6 cellular contexts compared by ENCODE assay signal in the genomic region with DNA sequence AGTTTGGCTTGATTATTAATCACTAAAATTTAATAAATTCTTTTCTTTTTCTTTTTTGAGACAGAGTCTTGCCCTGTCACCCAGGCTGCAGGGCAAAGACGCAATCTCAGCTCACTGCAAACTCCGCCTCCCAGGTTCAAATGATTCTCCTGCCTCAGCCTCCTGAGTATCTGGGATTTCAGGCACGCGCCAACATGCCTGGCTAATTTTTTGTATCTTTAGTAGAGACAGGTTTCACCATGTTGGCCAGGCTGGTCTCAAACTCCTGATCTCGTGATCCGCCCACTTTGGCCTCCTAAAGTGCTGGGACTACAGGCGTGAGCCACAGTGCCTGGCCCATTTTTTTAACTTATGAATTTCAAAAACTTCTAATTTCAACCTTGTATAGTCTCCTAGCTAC.
DNase-seq lines count a peak whose midpoint lies in the region; ATAC-seq, FAIRE-seq and TF ChIP-seq lines count a peak whose summit lies in the region.
"Not testable (repeated sequence)": the region's sequence is repeated elsewhere in the genome, so short reads cannot be mapped to it uniquely, and the experiment has no call there.

No MANE protein-coding gene starts in this region.

- not testable (repeated sequence) for FAIRE-seq in bronchial epithelial cell (lab: Jason Lieb, UNC)

- not testable (repeated sequence) for H3K27me3 Mint-ChIP-seq in GM23338 (ENCODE audit: insufficient read depth, low read depth, poor library complexity)

- not testable (repeated sequence) for DNase-seq in GM23338 (ENCODE audit: low spot score)
- peak; percentile 15 for DNase-seq in mammary epithelial cell
- peak; percentile 53 for DNase-seq in bronchial epithelial cell (ENCODE audit: low read depth)
- DNase-seq in epithelial cell of esophagus (ENCODE audit: low read depth), result peak; percentile 65
- DNase-seq in esophagus muscularis mucosa (ENCODE audit: extremely low spot score), result peak; percentile 47
- peak; percentile 3 to 36 for DNase-seq in foreskin keratinocyte

- not testable (repeated sequence) for H3K4me1 Mint-ChIP-seq in GM23338

- intact Hi-C loops in mammary epithelial cell (cut with micrococcal nuclease), result not testable (repeated sequence)
- intact Hi-C loops in esophagus muscularis mucosa (cut with DNase I), result loop anchor here (10.0 kb wide), 1 partner anchor 543 kb away; no protein-coding TSS in a partner anchor

- in situ Hi-C loops in mammary epithelial cell (cut with MboI; ENCODE audit: low sequenced_read_pairs in 2 of 2), result not testable (repeated sequence)

- 0 out of 2 replicates have a peak overlapping the region, but pooled peaks have one; percentile 44 for H2AFZ ChIP-seq in GM23338
- H2AFZ ChIP-seq in mammary epithelial cell (ENCODE audit: low read depth, low read length), result not testable (repeated sequence)

- H3K4me3 Mint-ChIP-seq in GM23338, result not testable (repeated sequence)

- not testable (repeated sequence) for TF ChIP-seq POLR2A in esophagus muscularis mucosa (IDR thresholded peaks at IDR 0.05; ENCODE audit: low read depth)

- H3K4me1 ChIP-seq in GM23338 (ENCODE audit: insufficient read depth); mammary epithelial cell (ENCODE audit: insufficient read depth, low read length); foreskin keratinocyte: not testable (repeated sequence)
- peaks cover 9 to 16% (median 15%) of the 10 kb centered on the region in 4 donors for H3K4me1 ChIP-seq in esophagus muscularis mucosa

- H3F3A ChIP-seq in GM23338 (replicated peaks; ENCODE audit: low read depth), result not testable (repeated sequence)

- WGBS in mammary epithelial cell (ENCODE audit: low coverage, missing lambda C conversion rate), result 81% methylated on average over 4 of the region's 7 CpGs
- 86% methylated on average over 7 of the region's 7 CpGs for WGBS in esophagus muscularis mucosa

- dilution Hi-C loops in mammary epithelial cell (cut with HindIII; ENCODE audit: low sequenced_read_pairs), result not testable (repeated sequence)

- H3K27ac Mint-ChIP-seq in GM23338, result not testable (repeated sequence)

- not testable (repeated sequence) for H3K4me2 ChIP-seq in GM23338; mammary epithelial cell (ENCODE audit: insufficient read depth, low read depth, low read length)

- CTCF ChIA-PET in mammary epithelial cell (lab: Charles Lee; ENCODE audit: low non-redundant PET), result not testable (repeated sequence)

- not testable (repeated sequence) for H3K4me3 ChIP-seq in GM23338; mammary epithelial cell (replicated peaks in 1 of 3; ENCODE audit: insufficient read depth in 1 of 3, low read depth in 2 of 3, low read length in 3 of 3); bronchial epithelial cell (ENCODE audit: low read depth, low read length); epithelial cell of esophagus (ENCODE audit: low read length); esophagus muscularis mucosa

- not testable (repeated sequence) for BruUV-seq in mammary epithelial cell (replicated peaks; lab: Mats Ljungman, UMichigan)

- TF ChIP-seq EP300 in esophagus muscularis mucosa (IDR thresholded peaks at IDR 0.05), result not testable (repeated sequence)

- not testable (repeated sequence) for H3K9me3 Mint-ChIP-seq in GM23338

- not testable (repeated sequence) for H3K9me2 ChIP-seq in GM23338 (ENCODE audit: insufficient read depth)

- not testable (repeated sequence) for H3K27me3 ChIP-seq in GM23338 (ENCODE audit: insufficient read depth); mammary epithelial cell (ENCODE audit: insufficient read depth, low read length); bronchial epithelial cell (ENCODE audit: control insufficient read depth, insufficient read depth, low read length); esophagus muscularis mucosa; foreskin keratinocyte

- H3K36me3 ChIP-seq in GM23338 (ENCODE audit: insufficient read depth); mammary epithelial cell (ENCODE audit: insufficient read depth, low read length); bronchial epithelial cell (ENCODE audit: control insufficient read depth, insufficient read depth, low read length); esophagus muscularis mucosa: not testable (repeated sequence)

- not testable (repeated sequence) for H3K9me3 ChIP-seq in mammary epithelial cell (replicated peaks; ENCODE audit: insufficient read depth, low read length); esophagus muscularis mucosa

- not testable (repeated sequence) for H4K20me1 ChIP-seq in GM23338 (replicated peaks; ENCODE audit: insufficient read depth); mammary epithelial cell (ENCODE audit: insufficient read depth, low read length)

- not testable (repeated sequence) for H3K27ac ChIP-seq in GM23338 (ENCODE audit: low read depth); mammary epithelial cell (ENCODE audit: insufficient read depth, low read depth, low read length); esophagus muscularis mucosa (replicated peaks in 1 of 4); foreskin keratinocyte

- not testable (repeated sequence) for ATAC-seq in GM23338, foreskin keratinocyte

- H3K79me2 ChIP-seq in GM23338 (replicated peaks; ENCODE audit: insufficient read depth); mammary epithelial cell (ENCODE audit: insufficient read depth, low read length): not testable (repeated sequence)

- not testable (repeated sequence) for H3K9ac ChIP-seq in mammary epithelial cell (ENCODE audit: insufficient read depth, low read length)

- TF ChIP-seq CTCF in GM23338 (conservative IDR thresholded peaks at IDR 0.05; ENCODE audit: low read depth in 2 of 2); mammary epithelial cell (conservative IDR thresholded peaks at IDR 0.05 in 1 of 2, IDR thresholded peaks at IDR 0.05 in 1 of 2; ENCODE audit: extremely low read depth in 1 of 2, insufficient read depth in 1 of 2, low read depth in 1 of 2, low read length in 2 of 2); bronchial epithelial cell (IDR thresholded peaks at IDR 0.05; ENCODE audit: insufficient read depth, low read length, severe bottlenecking); epithelial cell of esophagus (IDR thresholded peaks at IDR 0.05; ENCODE audit: insufficient read depth, low read depth, low read length, missing control alignments); esophagus muscularis mucosa (IDR thresholded peaks at IDR 0.05); foreskin keratinocyte (conservative IDR thresholded peaks at IDR 0.05): not testable (repeated sequence)

- not testable (repeated sequence) for H3K36me3 Mint-ChIP-seq in GM23338 (ENCODE audit: low read depth)
